9 cellular contexts compared by ENCODE assay signal in genomic region chr15:90883971-90884718, GRCh38. TPM values are rescaled to one million over a fixed set of nuclear protein-coding genes. Genes with fewer than 3 reads are reported as not detected.
DNase-seq lines count a peak whose midpoint lies in the region; ATAC-seq, FAIRE-seq and TF ChIP-seq lines count a peak whose summit lies in the region.
"Had no signal": no experiment of that assay in that cellular context is flagged by ENCODE, and none has a peak within 500 bp of the region (broad histone marks: within the 10 kb centered on the region; RNA-seq: fewer than 3 reads in every experiment).

Gene FES (plus strand): TSS chr15:90884504. CDS start chr15:90885046, 542 bp downstream.

- H3K36me3 Mint-ChIP-seq in HFFc6 (ENCODE audit: low read depth): no peaks in the 10 kb centered on the region

- H3K27me3 ChIP-seq in A673 (replicated peaks; ENCODE audit: insufficient read depth, low read depth, low read length, poor library complexity): no peaks in the 10 kb centered on the region
- no peaks in the 10 kb centered on the region for H3K27me3 ChIP-seq in small intestine (ENCODE audit: control insufficient read depth in 2 of 2, insufficient read depth in 2 of 2, low read length in 2 of 2)

- H3K4me3 ChIP-seq in A673 (ENCODE audit: low read depth, low read length, poor library complexity, severe bottlenecking) (no peak within 1 kb of the TSS), astrocyte of the spinal cord (ENCODE audit: low read depth, low read length) (peak within 1 kb of the TSS; percentile 39), small intestine (ENCODE audit: low read depth in 1 of 2, low read length in 2 of 2) (peak within 1 kb of the TSS; percentile 51 to 56)

- POLR2A ChIA-PET in A673 (lab: Charles Lee; ENCODE audit: low non-redundant PET): no interaction called here

- H3K36me3 ChIP-seq in A673 (ENCODE audit: insufficient read depth, low read length, poor library complexity, severe bottlenecking) (peaks cover 21% of the 10 kb centered on the region), small intestine (ENCODE audit: control insufficient read depth in 2 of 2, insufficient read depth in 2 of 2, low read length in 2 of 2) (peaks cover 4 to 9% of the 10 kb centered on the region in 2 donors)

- in situ Hi-C loops in astrocyte of the spinal cord (cut with HindIII; ENCODE audit: low sequenced_read_pairs): no loop called here

- H3K4me1 Mint-ChIP-seq in HFFc6 (ENCODE audit: low read depth): peaks cover 10% of the 10 kb centered on the region; the same call in 1 of the 2 replicates

- peak within 1 kb of the TSS; percentile 30; the same call in 1 of the 2 replicates for H3K4me3 Mint-ChIP-seq in HFFc6

- no peak for ATAC-seq in GM21576 (IDR thresholded peaks at IDR 0.05; ENCODE audit: unreplicated experiment)
- no peak for ATAC-seq in SK-N-SH treated with all-trans-retinoic acid at 6 μM for 48 hours

- BruUV-seq in A673 (replicated peaks; lab: Mats Ljungman, UMichigan): no TSS peak

- peak within 1 kb of the TSS; percentile 42 for H3K27ac Mint-ChIP-seq in HFFc6

- WGBS in small intestine, 3 donors: 4 to 13% (median 6%) methylated on average over 42 to 59 of the region's 59 CpGs

- H3K9me3 ChIP-seq in A673 (ENCODE audit: low read depth, low read length, poor library complexity, severe bottlenecking) (no peaks in the 10 kb centered on the region), small intestine (ENCODE audit: control insufficient read depth, low read depth) (no peaks in the 10 kb centered on the region)

- no peaks in the 10 kb centered on the region for H3K9me3 Mint-ChIP-seq in HFFc6

- FAIRE-seq in small intestine (lab: Jason Lieb, UNC): no peak
- FAIRE-seq: endometrium had no signal

- no peaks in the 10 kb centered on the region for H3K4me1 ChIP-seq in A673 (ENCODE audit: insufficient read depth, low read length, poor library complexity, severe bottlenecking)
- H3K4me1 ChIP-seq in small intestine (ENCODE audit: control insufficient read depth in 2 of 2, insufficient read depth in 1 of 2, low read depth in 1 of 2, low read length in 1 of 2): peaks cover 0 to 7% of the 10 kb centered on the region in 2 donors

- intact Hi-C loops in A673 (cut with micrococcal nuclease; ENCODE audit: unreplicated experiment): no loop called here

- H3K27ac ChIP-seq in A673 (ENCODE audit: low read depth, low read length, poor library complexity, severe bottlenecking) (peak within 1 kb of the TSS; percentile 42), small intestine (ENCODE audit: low read depth in 1 of 2, low read length in 1 of 2) (peak within 1 kb of the TSS; percentile 63 to 87)

- CTCF ChIA-PET in A673 (lab: Charles Lee): interaction anchor here (0.5 to 0.6 kb wide), 2 partner anchors 236 to 281 kb away, joined by 3 read pairs; no protein-coding TSS in a partner anchor

- no peaks in the 10 kb centered on the region; the same call in none of the 2 replicates for H3K27me3 Mint-ChIP-seq in HFFc6 (ENCODE audit: insufficient read depth)

- TF ChIP-seq CTCF in A673 (conservative IDR thresholded peaks at IDR 0.05; ENCODE audit: low read depth, low read length) (no peak), HFFc6 (IDR thresholded peaks at IDR 0.05) (no peak), astrocyte of the spinal cord (IDR thresholded peaks at IDR 0.05; ENCODE audit: low read depth, low read length) (no peak)

- DNase-seq in A673 (ENCODE audit: low spot score) (no peak), HFFc6 (no peak), astrocyte of the spinal cord (ENCODE audit: low read depth, low spot score) (peak; percentile 56), iPS-NIHi7 (ENCODE audit: extremely low spot score) (peak; percentile 73), small intestine (peak; percentile 36), NCI-H2081 treated with DMSO at 0.1 percent for 48 hours (lab: John Stamatoyannopoulos, UW) (no peak)

TF ChIP-seq in SK-N-SH treated with all-trans-retinoic acid at 6 μM for 48 hours, 23 proteins besides CTCF, POLR2A, EP300 and RAD21:
- TF ChIP-seq ZC3H10 (CRISPR knock-in tag; IDR thresholded peaks at IDR 0.05) (no peak), ISL1 (CRISPR knock-in tag; IDR thresholded peaks at IDR 0.05) (no peak), ZFP3 (CRISPR knock-in tag; IDR thresholded peaks at IDR 0.05) (no peak), SNAI2 (CRISPR knock-in tag; IDR thresholded peaks at IDR 0.05) (no peak), GLIS3 (CRISPR knock-in tag; IDR thresholded peaks at IDR 0.05) (no peak), TOX (CRISPR knock-in tag; IDR thresholded peaks at IDR 0.05; ENCODE audit: borderline replicate concordance) (no peak), ZNF565 (CRISPR knock-in tag; conservative IDR thresholded peaks at IDR 0.05; ENCODE audit: low read depth) (no peak), CSDC2 (CRISPR knock-in tag; IDR thresholded peaks at IDR 0.05) (no peak), TCF4 (CRISPR knock-in tag; IDR thresholded peaks at IDR 0.05; ENCODE audit: borderline replicate concordance) (no peak), ZNF70 (CRISPR knock-in tag; IDR thresholded peaks at IDR 0.05) (no peak)

RNA-seq across cellular contexts. Expression of gene FES, which starts in this region (rescaled TPM):
- 1.3 and 3.8 TPM in 2 replicates for total RNA-seq in A673 (2021)
- total RNA-seq in HFFc6 (2021; fragmentation: NEBNext Ultra II Directional; extraction: Animal tissue kit (Norgen Biotek cat#: 25700)): 1 to 10 TPM in 4 of 6 experiments, under 1 TPM in 2; 0.41 to 1.4 (median 1.1) TPM
- 10 to 100 TPM in 1 of 3 donors, 1 to 10 TPM in 1, under 1 TPM in 1; 0.89 to 17.2 (median 4.6) TPM for polyA plus RNA-seq in small intestine

Comparison
In these comparisons a context has a peak if more than half of its experiments do, and no peak if none do; other contexts are left out.
1. DNase-seq: peak in astrocyte of the spinal cord (single experiment), iPS-NIHi7 (single experiment) and small intestine (single experiment); none in A673 (single experiment), HFFc6 (single experiment) and NCI-H2081 treated with DMSO at 0.1 percent for 48 hours (single experiment).